Comparison of ENCODE assay signal across 14 cellular contexts in the genomic region with DNA sequence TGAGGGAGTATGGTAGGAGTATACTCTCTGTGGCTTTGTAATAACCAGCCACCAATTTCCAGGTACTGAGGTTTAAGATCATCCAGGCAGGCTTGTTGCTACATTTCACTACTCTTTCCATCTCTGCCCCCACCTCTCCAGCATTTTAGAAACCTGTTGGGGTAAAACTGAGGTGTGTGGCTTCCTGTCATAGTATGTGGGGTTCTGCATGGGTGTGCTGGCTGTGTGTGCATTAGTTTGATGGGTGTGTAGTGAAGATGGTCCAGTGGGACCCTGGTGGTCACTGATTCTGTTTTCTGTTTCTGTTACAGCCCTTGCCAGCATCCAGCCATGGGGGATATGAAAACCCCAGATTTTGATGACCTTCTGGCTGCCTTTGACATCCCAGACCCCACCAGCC.
"Had no signal": no experiment of that assay in that cellular context is flagged by ENCODE, and none has a peak within 500 bp of the region (broad histone marks: within the 10 kb centered on the region; RNA-seq: fewer than 3 reads in every experiment).

No MANE protein-coding gene starts in this region.

- H3K27ac ChIP-seq: colonic mucosa, epithelial cell of prostate, gastroesophageal sphincter, prostate gland, testis, upper lobe of right lung had no signal

- H3K4me3 Mint-ChIP-seq: activated T-cell treated with anti-CD3 and anti-CD28 coated beads, Interleukin-2, amount 50 U/mL, for 72 hours; nephron; stimulated activated naive CD8-positive, alpha-beta T cell treated with anti-CD3 and anti-CD28 coated beads, Interleukin-15, Interleukin-2, amounts not matched to agents 100 ng/mL and 50 ng/mL, for 24 hours had no signal

- ATAC-seq: activated T-cell treated with anti-CD3 and anti-CD28 coated beads, Interleukin-2, amount 50 U/mL, for 72 hours; gastroesophageal sphincter; sciatic nerve; upper lobe of right lung had no signal

- H3K9me3 ChIP-seq: colonic mucosa, gastroesophageal sphincter, prostate gland, testis, upper lobe of right lung had no signal

- H3K27ac Mint-ChIP-seq: stimulated activated naive CD8-positive, alpha-beta T cell treated with anti-CD3 and anti-CD28 coated beads, Interleukin-15, Interleukin-2, amounts not matched to agents 100 ng/mL and 50 ng/mL, for 24 hours had no signal

- H3K4me2 ChIP-seq: hepatocyte had no signal

- DNase-seq: activated T-cell treated with anti-CD3 and anti-CD28 coated beads, Interleukin-2, amount 50 U/mL, for 72 hours; caudate nucleus; colonic mucosa; mesendoderm; stimulated activated CD4-positive, alpha-beta T cell treated with anti-CD3 and anti-CD28 coated beads, Interleukin-12 subunit alpha, Interleukin-12 subunit beta, amount 100 ng/mL, for 4 hours; testis; upper lobe of right lung had no signal

- H3K4me3 ChIP-seq: colonic mucosa, gastroesophageal sphincter, hepatocyte, prostate gland, testis, upper lobe of right lung had no signal

- H3K27me3 Mint-ChIP-seq: stimulated activated naive CD8-positive, alpha-beta T cell treated with anti-CD3 and anti-CD28 coated beads, Interleukin-15, Interleukin-2, amounts not matched to agents 100 ng/mL and 50 ng/mL, for 24 hours had no signal

- H3K27me3 ChIP-seq: colonic mucosa, gastroesophageal sphincter, hepatocyte, testis, upper lobe of right lung had no signal

- H2AFZ ChIP-seq: hepatocyte had no signal

- H3K9me3 Mint-ChIP-seq: activated T-cell treated with anti-CD3 and anti-CD28 coated beads, Interleukin-2, amount 50 U/mL, for 72 hours; nephron; stimulated activated naive CD8-positive, alpha-beta T cell treated with anti-CD3 and anti-CD28 coated beads, Interleukin-15, Interleukin-2, amounts not matched to agents 100 ng/mL and 50 ng/mL, for 24 hours had no signal

- H3K4me1 ChIP-seq: colonic mucosa, prostate gland, testis had no signal
